Comparison of ENCODE assay signal across 8 cellular contexts in the genomic region with DNA sequence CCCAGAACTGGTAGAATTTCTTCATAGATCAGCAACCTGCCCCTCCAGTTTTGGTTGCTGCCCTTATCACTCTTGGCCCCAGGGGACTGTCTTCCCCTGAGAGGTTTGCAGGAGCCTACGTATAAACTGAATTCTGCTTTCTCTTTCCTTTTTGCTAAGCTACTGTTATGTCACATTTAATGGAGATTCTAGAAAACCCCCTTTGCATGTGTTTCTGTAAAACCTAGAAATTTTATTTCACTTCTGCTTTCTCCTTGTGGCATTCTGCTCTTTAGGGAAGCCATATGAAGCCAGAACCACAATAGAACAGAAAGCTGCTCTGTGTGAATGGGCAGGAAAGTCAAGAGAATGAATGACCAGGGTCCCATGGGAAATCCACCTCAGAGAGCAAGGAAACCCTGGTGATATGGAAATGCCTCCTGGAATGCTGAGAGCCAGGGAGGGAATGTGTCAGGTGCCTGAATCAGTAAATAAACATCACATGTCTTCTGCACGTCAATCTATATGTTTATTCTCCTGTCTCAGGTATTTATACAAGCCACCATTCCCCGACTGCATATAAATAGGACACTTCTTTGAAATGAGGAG. TPM values are rescaled to one million over a fixed set of nuclear protein-coding genes. Genes with fewer than 3 reads are reported as not detected.
DNase-seq lines count a peak whose midpoint lies in the region; ATAC-seq and TF ChIP-seq lines count a peak whose summit lies in the region.

No MANE protein-coding gene starts in this region.

- H3K4me2 ChIP-seq in BLaER1 (peak overlapping the region; percentile 73), neural cell (ENCODE audit: low read length) (no peak overlapping the region)

- H3K27ac ChIP-seq in BLaER1 (no peak overlapping the region), neural cell (ENCODE audit: low read length) (no peak overlapping the region)

- H4K20me1 ChIP-seq in BLaER1 = no peaks in the 10 kb centered on the region
- H4K20me1 ChIP-seq in neural cell (ENCODE audit: insufficient read depth) = no peaks in the 10 kb centered on the region

- TF ChIP-seq RAD21 in neural cell (conservative IDR thresholded peaks at IDR 0.05) = no peak

- ATAC-seq in GM18909 (IDR thresholded peaks at IDR 0.05; ENCODE audit: poor library complexity, unreplicated experiment) (peak; percentile 99), HG03039 (IDR thresholded peaks at IDR 0.05; ENCODE audit: unreplicated experiment) (peak; percentile 99)

- H3K9me2 ChIP-seq in neural cell (ENCODE audit: insufficient read depth, low read length) = no peaks in the 10 kb centered on the region

- H2AFZ ChIP-seq in neural cell (ENCODE audit: low read depth, low read length) = no peak overlapping the region

- TF ChIP-seq CTCF in neural cell (IDR thresholded peaks at IDR 0.05; ENCODE audit: poor library complexity, severe bottlenecking) (no peak), glutamatergic neuron (IDR thresholded peaks at IDR 0.05; ENCODE audit: partially characterized antibody, unreplicated experiment) (no peak)

- H3K27me3 Mint-ChIP-seq in glutamatergic neuron (ENCODE audit: unreplicated experiment) = no peaks in the 10 kb centered on the region

- H3F3A ChIP-seq in neural cell (ENCODE audit: insufficient read depth, low read length, poor library complexity, severe bottlenecking) = no peaks in the 10 kb centered on the region

- H3K4me1 ChIP-seq in BLaER1 = peaks cover 39% of the 10 kb centered on the region

- H3K36me3 ChIP-seq in BLaER1 = no peaks in the 10 kb centered on the region
- H3K36me3 ChIP-seq in neural cell (ENCODE audit: insufficient read depth, low read length) = no peaks in the 10 kb centered on the region

- DNase-seq in OCI-M1 (lab: John Stamatoyannopoulos, UW) (peak; percentile 83), NCI-H1092 (lab: John Stamatoyannopoulos, UW) (no peak), glutamatergic neuron (no peak), NCI-H2171 (lab: John Stamatoyannopoulos, UW) (no peak)

- H3K9me3 ChIP-seq in BLaER1 (no peaks in the 10 kb centered on the region), neural cell (ENCODE audit: low read length) (no peaks in the 10 kb centered on the region)

- peak; percentile 55 for TF ChIP-seq EP300 in neural cell (conservative IDR thresholded peaks at IDR 0.05; ENCODE audit: poor library complexity, severe bottlenecking)

- no peaks in the 10 kb centered on the region for H3K79me2 ChIP-seq in neural cell (replicated peaks; ENCODE audit: insufficient read depth, low read length)

- no peaks in the 10 kb centered on the region for H3K36me3 Mint-ChIP-seq in glutamatergic neuron (ENCODE audit: unreplicated experiment)

- H3K4me3 Mint-ChIP-seq in glutamatergic neuron (ENCODE audit: unreplicated experiment) = no peak overlapping the region

- H3K4me3 ChIP-seq in BLaER1 (peak overlapping the region; percentile 17; the same call in 1 of the 2 replicates), neural cell (ENCODE audit: low read length) (no peak overlapping the region)

- no peaks in the 10 kb centered on the region for H3K9me3 Mint-ChIP-seq in glutamatergic neuron (ENCODE audit: unreplicated experiment)

- H3K9ac ChIP-seq in BLaER1 (no peak overlapping the region), neural cell (ENCODE audit: low read length) (no peak overlapping the region)

- H3K27me3 ChIP-seq in BLaER1 = no peaks in the 10 kb centered on the region
- no peaks in the 10 kb centered on the region for H3K27me3 ChIP-seq in neural cell (ENCODE audit: insufficient read depth, low read depth, low read length)

- H3K27ac Mint-ChIP-seq in glutamatergic neuron (ENCODE audit: unreplicated experiment) = no peak overlapping the region

- no peaks in the 10 kb centered on the region for H3K4me1 Mint-ChIP-seq in glutamatergic neuron (ENCODE audit: low read depth, unreplicated experiment)

TF ChIP-seq in neural cell, 6 proteins besides CTCF, POLR2A, EP300 and RAD21:
- TF ChIP-seq SMC3 (conservative IDR thresholded peaks at IDR 0.05; ENCODE audit: poor library complexity) (no peak), EZH2 (IDR thresholded peaks at IDR 0.05; ENCODE audit: borderline replicate concordance, insufficient read depth, low read length, poor library complexity, severe bottlenecking) (no peak), TAF1 (IDR thresholded peaks at IDR 0.05; ENCODE audit: low read depth) (no peak), MXI1 (conservative IDR thresholded peaks at IDR 0.05; ENCODE audit: poor library complexity, severe bottlenecking) (no peak), POLR2AphosphoS5 (IDR thresholded peaks at IDR 0.05) (peak; percentile 51)
- TF ChIP-seq, protein P1, sequence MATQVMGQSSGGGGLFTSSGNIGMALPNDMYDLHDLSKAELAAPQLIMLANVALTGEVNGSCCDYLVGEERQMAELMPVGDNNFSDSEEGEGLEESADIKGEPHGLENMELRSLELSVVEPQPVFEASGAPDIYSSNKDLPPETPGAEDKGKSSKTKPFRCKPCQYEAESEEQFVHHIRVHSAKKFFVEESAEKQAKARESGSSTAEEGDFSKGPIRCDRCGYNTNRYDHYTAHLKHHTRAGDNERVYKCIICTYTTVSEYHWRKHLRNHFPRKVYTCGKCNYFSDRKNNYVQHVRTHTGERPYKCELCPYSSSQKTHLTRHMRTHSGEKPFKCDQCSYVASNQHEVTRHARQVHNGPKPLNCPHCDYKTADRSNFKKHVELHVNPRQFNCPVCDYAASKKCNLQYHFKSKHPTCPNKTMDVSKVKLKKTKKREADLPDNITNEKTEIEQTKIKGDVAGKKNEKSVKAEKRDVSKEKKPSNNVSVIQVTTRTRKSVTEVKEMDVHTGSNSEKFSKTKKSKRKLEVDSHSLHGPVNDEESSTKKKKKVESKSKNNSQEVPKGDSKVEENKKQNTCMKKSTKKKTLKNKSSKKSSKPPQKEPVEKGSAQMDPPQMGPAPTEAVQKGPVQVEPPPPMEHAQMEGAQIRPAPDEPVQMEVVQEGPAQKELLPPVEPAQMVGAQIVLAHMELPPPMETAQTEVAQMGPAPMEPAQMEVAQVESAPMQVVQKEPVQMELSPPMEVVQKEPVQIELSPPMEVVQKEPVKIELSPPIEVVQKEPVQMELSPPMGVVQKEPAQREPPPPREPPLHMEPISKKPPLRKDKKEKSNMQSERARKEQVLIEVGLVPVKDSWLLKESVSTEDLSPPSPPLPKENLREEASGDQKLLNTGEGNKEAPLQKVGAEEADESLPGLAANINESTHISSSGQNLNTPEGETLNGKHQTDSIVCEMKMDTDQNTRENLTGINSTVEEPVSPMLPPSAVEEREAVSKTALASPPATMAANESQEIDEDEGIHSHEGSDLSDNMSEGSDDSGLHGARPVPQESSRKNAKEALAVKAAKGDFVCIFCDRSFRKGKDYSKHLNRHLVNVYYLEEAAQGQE (IDR thresholded peaks at IDR 0.05; ENCODE audit: borderline replicate concordance) = peak; percentile 65

RNA-seq across cellular contexts. Expression of a gene that starts 3.4 kb away (rescaled TPM):
- polyA plus RNA-seq in neural cell = not detected in 2 replicates
- polyA minus RNA-seq in neural cell = not detected in 2 replicates
- total RNA-seq in glutamatergic neuron (ENCODE audit: unreplicated experiment) = not detected

RNA-seq across cellular contexts. Expression of a gene that starts 14.0 kb away (rescaled TPM):
- not detected in 2 replicates for polyA plus RNA-seq in neural cell
- not detected in 2 replicates for polyA minus RNA-seq in neural cell
- total RNA-seq in glutamatergic neuron (ENCODE audit: unreplicated experiment) = not detected

RNA-seq across cellular contexts. Expression of a gene that starts 27.1 kb away (rescaled TPM):
- polyA plus RNA-seq in neural cell = not detected in 2 replicates
- not detected in 2 replicates for polyA minus RNA-seq in neural cell
- not detected for total RNA-seq in glutamatergic neuron (ENCODE audit: unreplicated experiment)

RNA-seq across cellular contexts. Expression of a gene that starts 31.2 kb away (rescaled TPM):
- not detected in 2 replicates for polyA plus RNA-seq in neural cell
- polyA minus RNA-seq in neural cell = not detected in 2 replicates
- not detected for total RNA-seq in glutamatergic neuron (ENCODE audit: unreplicated experiment)

RNA-seq across cellular contexts. Expression of a gene that starts 46.6 kb away (rescaled TPM):
- polyA plus RNA-seq in neural cell = 39.6 and 40.9 TPM in 2 replicates
- polyA minus RNA-seq in neural cell = 117 and 131 TPM in 2 replicates
- total RNA-seq in glutamatergic neuron (ENCODE audit: unreplicated experiment) = 38.7 TPM
